ENCODE assay signal across 16 cellular contexts in genomic region chrX:113400193-113400704, GRCh38.
DNase-seq lines count a peak whose midpoint lies in the region; ATAC-seq, FAIRE-seq and TF ChIP-seq lines count a peak whose summit lies in the region.
"Had no signal": no experiment of that assay in that cellular context is flagged by ENCODE, and none has a peak within 500 bp of the region (broad histone marks: within the 10 kb centered on the region; RNA-seq: fewer than 3 reads in every experiment).

No MANE protein-coding gene starts in this region.

- H3K36me3 ChIP-seq in HUES64 (ENCODE audit: insufficient read depth, low read length) (no peaks in the 10 kb centered on the region), bronchial epithelial cell (ENCODE audit: control insufficient read depth, insufficient read depth, low read length) (no peaks in the 10 kb centered on the region)

- intact Hi-C loops in Calu3 (cut with micrococcal nuclease; ENCODE audit: unreplicated experiment), result loop anchor here (5.0 kb wide), 1 partner anchor 72 kb away; no protein-coding TSS in a partner anchor

- H3K27ac ChIP-seq in HUES64 (ENCODE audit: low read depth, low read length), result peak overlapping the region; percentile 95

- CTCF ChIA-PET in Calu3 (lab: Charles Lee), result interaction anchor here (0.7 kb wide), 1 partner anchor 1093 kb away, joined by 5 read pairs; no protein-coding TSS in a partner anchor

- H3K4me3 Mint-ChIP-seq in Calu3 (ENCODE audit: low read depth, unreplicated experiment), result peak overlapping the region; percentile 39
- H3K4me3 Mint-ChIP-seq: naive thymus-derived CD8-positive, alpha-beta T cell had no signal

- peaks cover 5% of the 10 kb centered on the region for H3K36me3 Mint-ChIP-seq in Calu3 (ENCODE audit: insufficient read depth, unreplicated experiment)
- H3K36me3 Mint-ChIP-seq: naive thymus-derived CD8-positive, alpha-beta T cell had no signal

- peaks cover 15% of the 10 kb centered on the region for H3K4me1 ChIP-seq in HUES64 (ENCODE audit: insufficient read depth, low read length)

- peak; percentile 42 for DNase-seq in Calu3
- peak; percentile 5 for DNase-seq in bronchial epithelial cell (ENCODE audit: low read depth)
- peak; percentile 53 for DNase-seq in iPS-NIHi7 (ENCODE audit: extremely low spot score)
- DNase-seq in activated CD4-positive, CD25-positive, alpha-beta regulatory T cell treated with anti-CD3 and anti-CD28 coated beads, Interleukin-2, amount 50 U/mL, for 72 hours, result no peak
- no peak for DNase-seq in NCI-H1417 treated with DMSO at 0.1 percent for 48 hours (lab: John Stamatoyannopoulos, UW)
- DNase-seq in NCI-H2227 (lab: John Stamatoyannopoulos, UW; ENCODE audit: unreplicated experiment), result no peak
- DNase-seq: activated CD4-positive, CD25-positive, alpha-beta regulatory T cell; AML-193; cortex of kidney; DMS79; left colon; naive thymus-derived CD8-positive, alpha-beta T cell; stimulated activated naive CD8-positive, alpha-beta T cell treated with anti-CD3 and anti-CD28 coated beads, Interleukin-15, Interleukin-2, amounts not matched to agents 100 U/mL and 50 U/mL, for 24 hours had no signal

- H3K4me3 ChIP-seq in HUES64 (ENCODE audit: low read length) (no peak overlapping the region), bronchial epithelial cell (ENCODE audit: low read depth, low read length) (no peak overlapping the region)

- peaks cover 19% of the 10 kb centered on the region for H3K4me1 Mint-ChIP-seq in Calu3 (ENCODE audit: low read depth, unreplicated experiment)
- H3K4me1 Mint-ChIP-seq: naive thymus-derived CD8-positive, alpha-beta T cell had no signal

- peak overlapping the region; percentile 95 for H3K27ac Mint-ChIP-seq in Calu3 (ENCODE audit: unreplicated experiment)
- H3K27ac Mint-ChIP-seq: naive thymus-derived CD8-positive, alpha-beta T cell had no signal

- H3K27me3 Mint-ChIP-seq in Calu3 (ENCODE audit: unreplicated experiment), result no peaks in the 10 kb centered on the region
- H3K27me3 Mint-ChIP-seq: naive thymus-derived CD8-positive, alpha-beta T cell had no signal

- WGBS in HUES64, result no CpG with 5 or more reads among the region's 2 CpGs

- TF ChIP-seq CTCF in Calu3 (IDR thresholded peaks at IDR 0.05; ENCODE audit: unreplicated experiment), result no peak
- TF ChIP-seq CTCF in bronchial epithelial cell (IDR thresholded peaks at IDR 0.05; ENCODE audit: insufficient read depth, low read length, severe bottlenecking), result no peak

- no peak for ATAC-seq in GM19328 (IDR thresholded peaks at IDR 0.05; ENCODE audit: unreplicated experiment)
- ATAC-seq: left colon; naive thymus-derived CD8-positive, alpha-beta T cell; sciatic nerve; stimulated activated naive CD8-positive, alpha-beta T cell treated with anti-CD3 and anti-CD28 coated beads, Interleukin-15, Interleukin-2, amounts not matched to agents 100 U/mL and 50 U/mL, for 24 hours had no signal

- H3K9me3 ChIP-seq in HUES64 (ENCODE audit: insufficient read depth, low read depth, low read length), result peaks cover 15% of the 10 kb centered on the region

- no peak for FAIRE-seq in bronchial epithelial cell (lab: Jason Lieb, UNC)

- BruUV-seq in Calu3 (replicated peaks; lab: Mats Ljungman, UMichigan), result no TSS peak

- H3K27me3 ChIP-seq in HUES64 (ENCODE audit: insufficient read depth, low read length) (no peaks in the 10 kb centered on the region), bronchial epithelial cell (ENCODE audit: control insufficient read depth, insufficient read depth, low read length) (no peaks in the 10 kb centered on the region)

- peak overlapping the region; percentile 53 for H3K9ac ChIP-seq in HUES64 (ENCODE audit: low read depth, low read length)

- H3K9me3 Mint-ChIP-seq in Calu3 (ENCODE audit: low read depth, unreplicated experiment), result peaks cover 10% of the 10 kb centered on the region

Comparison
In these comparisons a context has a peak if more than half of its experiments do, and no peak if none do; other contexts are left out.
1. DNase-seq: peak in Calu3 (single experiment), bronchial epithelial cell (single experiment) and iPS-NIHi7 (single experiment); none in activated CD4-positive, CD25-positive, alpha-beta regulatory T cell treated with anti-CD3 and anti-CD28 coated beads, Interleukin-2, amount 50 U/mL, for 72 hours (single experiment), NCI-H1417 treated with DMSO at 0.1 percent for 48 hours (single experiment) and NCI-H2227 (single experiment).